8 cellular contexts compared by ENCODE assay signal in genomic region chrX:17547658-17548057, GRCh38.
DNase-seq lines count a peak whose midpoint lies in the region; ATAC-seq, FAIRE-seq and TF ChIP-seq lines count a peak whose summit lies in the region.

No MANE protein-coding gene starts in this region.

- DNase-seq in GM10266 (ENCODE audit: extremely low spot score) (peak; percentile 2), H54 (ENCODE audit: insufficient read length, low spot score) (peak; percentile 17), MV-4-11 (lab: John Stamatoyannopoulos, UW) (peak; percentile 4), epithelial cell of esophagus (ENCODE audit: low read depth) (peak; percentile 98), stomach (peak; percentile 87), anterior cingulate cortex (lab: John Stamatoyannopoulos, UW) (no peak)
- no peak for DNase-seq in activated naive CD4-positive, alpha-beta T cell treated with Interleukin-2 at 50 U/mL for 16 hours
- DNase-seq in activated CD8-positive, alpha-beta T cell treated with anti-CD3 and anti-CD28 coated beads, Interleukin-2, amount 10 ng/mL, durations not matched to agents 7 days and 5 days: no peak

- no peak for ATAC-seq in activated CD8-positive, alpha-beta T cell treated with anti-CD3 and anti-CD28 coated beads, Interleukin-2, amount 10 ng/mL, durations not matched to agents 7 days and 5 days

- CTCF ChIA-PET in activated CD8-positive, alpha-beta T cell treated with anti-CD3 and anti-CD28 coated beads, Interleukin-2, amount 10 ng/mL, durations not matched to agents 7 days and 5 days (lab: Charles Lee): no interaction called here

- POLR2A ChIA-PET in activated CD8-positive, alpha-beta T cell treated with anti-CD3 and anti-CD28 coated beads, Interleukin-2, amount 10 ng/mL, durations not matched to agents 7 days and 5 days (lab: Charles Lee): no interaction called here

- H3K27ac Mint-ChIP-seq in activated CD8-positive, alpha-beta T cell treated with anti-CD3 and anti-CD28 coated beads, Interleukin-2, amount 10 ng/mL, durations not matched to agents 7 days and 5 days: no peak overlapping the region

- no peak overlapping the region for H3K27ac ChIP-seq in stomach

- no peak overlapping the region for H3K4me3 Mint-ChIP-seq in activated CD8-positive, alpha-beta T cell treated with anti-CD3 and anti-CD28 coated beads, Interleukin-2, amount 10 ng/mL, durations not matched to agents 7 days and 5 days

- no peak for TF ChIP-seq CTCF in GM10266 (IDR thresholded peaks at IDR 0.05; ENCODE audit: control insufficient read depth, insufficient read depth, low read depth, missing control alignments)
- TF ChIP-seq CTCF in epithelial cell of esophagus (IDR thresholded peaks at IDR 0.05; ENCODE audit: insufficient read depth, low read depth, low read length, missing control alignments): no peak
- TF ChIP-seq CTCF in stomach (IDR thresholded peaks at IDR 0.05): no peak

- no peak overlapping the region for H3K4me3 ChIP-seq in epithelial cell of esophagus (ENCODE audit: low read length)
- H3K4me3 ChIP-seq in stomach: no peak overlapping the region

- intact Hi-C loops in stomach (cut with DNase I; ENCODE audit: low total_unique reads): no loop called here

- TF ChIP-seq POLR2A in H54 (IDR thresholded peaks at IDR 0.05; ENCODE audit: low read depth, low read length) (no peak), stomach (IDR thresholded peaks at IDR 0.05) (no peak)

- no peaks in the 10 kb centered on the region for H3K36me3 ChIP-seq in stomach

- H3K27me3 Mint-ChIP-seq in activated CD8-positive, alpha-beta T cell treated with anti-CD3 and anti-CD28 coated beads, Interleukin-2, amount 10 ng/mL, durations not matched to agents 7 days and 5 days (ENCODE audit: low read depth): peaks cover 3% of the 10 kb centered on the region

- H3K4me1 Mint-ChIP-seq in activated CD8-positive, alpha-beta T cell treated with anti-CD3 and anti-CD28 coated beads, Interleukin-2, amount 10 ng/mL, durations not matched to agents 7 days and 5 days (ENCODE audit: low read depth): peaks cover 11% of the 10 kb centered on the region

- WGBS in stomach, 5 donors: 0 to 60% (median 36%) methylated on average over 1 to 2 of the region's 2 CpGs

- no peaks in the 10 kb centered on the region for H3K27me3 ChIP-seq in stomach

- no peaks in the 10 kb centered on the region for H3K9me3 Mint-ChIP-seq in activated CD8-positive, alpha-beta T cell treated with anti-CD3 and anti-CD28 coated beads, Interleukin-2, amount 10 ng/mL, durations not matched to agents 7 days and 5 days (ENCODE audit: insufficient read depth)

- no peaks in the 10 kb centered on the region for H3K36me3 Mint-ChIP-seq in activated CD8-positive, alpha-beta T cell treated with anti-CD3 and anti-CD28 coated beads, Interleukin-2, amount 10 ng/mL, durations not matched to agents 7 days and 5 days (ENCODE audit: low read depth)

- peak; percentile 60 for FAIRE-seq in H54 (lab: Jason Lieb, UNC)

- TF ChIP-seq EP300 in stomach (IDR thresholded peaks at IDR 0.05): no peak

- H3K4me1 ChIP-seq in stomach: peaks cover 0 to 11% (median 2%) of the 10 kb centered on the region in 4 donors

- H3K9me3 ChIP-seq in stomach: no peaks in the 10 kb centered on the region

Comparison
In these comparisons a context has a peak if more than half of its experiments do, and no peak if none do; other contexts are left out.
1. DNase-seq: peak in GM10266 (single experiment), H54 (single experiment), MV-4-11 (single experiment), epithelial cell of esophagus (single experiment) and stomach (single experiment); none in activated naive CD4-positive, alpha-beta T cell treated with Interleukin-2 at 50 U/mL for 16 hours (single experiment), activated CD8-positive, alpha-beta T cell treated with anti-CD3 and anti-CD28 coated beads, Interleukin-2, amount 10 ng/mL, durations not matched to agents 7 days and 5 days (single experiment) and anterior cingulate cortex (0 of 58).